Comparison of ENCODE assay signal across 10 cellular contexts in the genomic region with DNA sequence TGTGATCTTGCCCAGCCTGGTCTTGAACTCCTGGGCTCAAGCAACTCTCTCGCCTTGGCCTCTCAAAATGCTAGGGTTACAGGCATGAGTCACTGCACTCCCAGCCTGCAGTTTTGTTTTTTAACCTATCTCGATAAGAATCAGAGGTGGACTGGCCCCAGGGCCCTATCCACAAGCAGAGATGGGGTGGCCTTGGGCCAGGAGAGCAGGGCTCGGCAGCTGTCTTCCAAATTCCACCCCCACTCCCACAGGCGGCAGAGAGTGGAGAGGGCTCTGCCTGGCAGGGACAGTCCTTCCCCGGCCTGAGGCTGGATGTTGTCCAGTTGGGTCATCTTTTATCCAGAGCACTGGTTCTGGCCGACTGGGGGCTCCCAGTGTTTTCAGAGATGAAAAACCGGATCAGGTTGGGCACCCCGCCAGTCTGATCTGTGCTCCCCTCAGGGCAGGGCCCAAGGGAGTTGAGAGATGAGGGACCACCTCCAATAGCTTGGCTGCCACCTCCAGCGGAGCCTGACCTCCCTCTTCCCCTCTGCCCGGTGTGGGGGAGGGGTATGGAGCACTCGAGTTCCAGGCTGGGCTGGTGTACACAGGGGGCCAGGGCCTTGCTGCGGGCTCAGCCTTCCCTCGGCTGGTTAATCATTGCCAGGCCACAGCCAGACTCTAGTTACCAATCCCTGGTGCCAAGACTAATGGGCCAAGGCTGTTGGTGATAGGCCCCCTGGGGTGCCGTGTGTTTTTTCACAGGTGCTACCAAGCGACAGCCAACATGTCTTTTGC. TPM values are rescaled to one million over a fixed set of nuclear protein-coding genes. Genes with fewer than 3 reads are reported as not detected.
A peak's percentile ranks its signal among the peaks of the same experiment; 100 is the strongest.
DNase-seq lines count a peak whose midpoint lies in the region; ATAC-seq and TF ChIP-seq lines count a peak whose summit lies in the region.
"Had no signal": no experiment of that assay in that cellular context is flagged by ENCODE, and none has a peak within 500 bp of the region (broad histone marks: within the 10 kb centered on the region; RNA-seq: fewer than 3 reads in every experiment).

No MANE protein-coding gene starts in this region.

- no peaks in the 10 kb centered on the region for H3K36me3 ChIP-seq in RWPE2 (ENCODE audit: low read depth)
- H3K36me3 ChIP-seq in effector memory CD4-positive, alpha-beta T cell (ENCODE audit: control insufficient read depth, insufficient read depth, low read length) = peaks cover 13% of the 10 kb centered on the region

- no peaks in the 10 kb centered on the region for H3K4me1 ChIP-seq in RWPE2 (ENCODE audit: insufficient read depth, poor library complexity, severe bottlenecking)
- H3K4me1 ChIP-seq in effector memory CD4-positive, alpha-beta T cell (ENCODE audit: control insufficient read depth, insufficient read depth, low read length, poor library complexity, severe bottlenecking) = no peaks in the 10 kb centered on the region

- H3K9me3 ChIP-seq in RWPE2 (ENCODE audit: severe bottlenecking) = no peaks in the 10 kb centered on the region
- no peaks in the 10 kb centered on the region for H3K9me3 ChIP-seq in effector memory CD4-positive, alpha-beta T cell (ENCODE audit: control insufficient read depth, low read length)

- TF ChIP-seq POLR2A in lower leg skin (IDR thresholded peaks at IDR 0.05) = no peak

- H3K27ac ChIP-seq in RWPE2 (ENCODE audit: poor library complexity, severe bottlenecking) = no peak overlapping the region
- H3K27ac ChIP-seq in effector memory CD4-positive, alpha-beta T cell (ENCODE audit: insufficient read depth, low read length, poor library complexity, severe bottlenecking) = no peak overlapping the region
- H3K27ac ChIP-seq: KMS-11 had no signal

- intact Hi-C loops in head of caudate nucleus (cut with DNase I) = no loop called here
- intact Hi-C loops in lower leg skin (cut with DNase I; ENCODE audit: low total_unique reads) = no loop called here

- peak; percentile 35; the same call in 2 of the 3 replicates for ATAC-seq in RWPE2 (ENCODE audit: low read depth)

- DNase-seq in GM04504 (ENCODE audit: low read depth) (peak; percentile 18), RWPE2 (ENCODE audit: low spot score) (no peak), head of caudate nucleus (peak; percentile 36 to 89 (median 78)), pons (ENCODE audit: low spot score) (peak; percentile 90), lower leg skin (ENCODE audit: low spot score in 2 of 2) (no peak)
- DNase-seq in activated effector memory CD4-positive, alpha-beta T cell treated with Interleukin-2 at 50 U/mL for 16 hours = no peak
- DNase-seq in effector memory CD4-positive, alpha-beta T cell = no peak
- DNase-seq in effector CD8-positive, alpha-beta T cell (lab: John Stamatoyannopoulos, UW) = no peak
- DNase-seq: activated CD4-positive, alpha-beta T cell treated with anti-CD3 and anti-CD28 coated beads, Interleukin-2, amount 50 U/mL, for 1 hour had no signal

- H3K27me3 ChIP-seq in RWPE2 (ENCODE audit: insufficient read depth, poor library complexity, severe bottlenecking) = no peaks in the 10 kb centered on the region
- H3K27me3 ChIP-seq in effector memory CD4-positive, alpha-beta T cell (replicated peaks; ENCODE audit: control insufficient read depth, insufficient read depth, low read length, poor library complexity, severe bottlenecking) = no peaks in the 10 kb centered on the region

- H3K4me3 ChIP-seq in RWPE2 (ENCODE audit: severe bottlenecking) = no peak overlapping the region
- H3K4me3 ChIP-seq in effector memory CD4-positive, alpha-beta T cell (ENCODE audit: insufficient read depth, low read depth, low read length, poor library complexity, severe bottlenecking) = no peak overlapping the region
- no peak overlapping the region for H3K4me3 ChIP-seq in lower leg skin (ENCODE audit: low read depth, poor library complexity, severe bottlenecking)

- 64 to 66% methylated on average over 14 of the region's 15 CpGs for WGBS in lower leg skin, 2 donors

- TF ChIP-seq CTCF in RWPE2 (IDR thresholded peaks at IDR 0.05; ENCODE audit: poor library complexity, severe bottlenecking) (no peak), lower leg skin (IDR thresholded peaks at IDR 0.05) (no peak)

RNA-seq across cellular contexts. Expression of gene MYO15B, which starts 30.3 kb away (rescaled TPM):
- 100 to 1,000 TPM in 1 of 4 donors, 10 to 100 TPM in 3; 32.1 to 103 (median 38.9) TPM for total RNA-seq in lower leg skin

RNA-seq across cellular contexts. Expression of gene LLGL2, which starts 31.8 kb away (rescaled TPM):
- total RNA-seq in lower leg skin = 10 to 100 TPM; 57.3 to 96.0 (median 79.6) TPM

RNA-seq across cellular contexts. Expression of gene TSEN54, which starts 40.9 kb away (rescaled TPM):
- total RNA-seq in lower leg skin = 10 to 100 TPM; 42.7 to 70.8 (median 50.8) TPM

RNA-seq across cellular contexts. Expression of gene CASKIN2, which starts 41.9 kb away (rescaled TPM):
- 10 to 100 TPM; 11.7 to 23.2 (median 17.8) TPM for total RNA-seq in lower leg skin

Comparison
In these comparisons a context has a peak if more than half of its experiments do, and no peak if none do; other contexts are left out.
1. DNase-seq: peak in GM04504 (single experiment), head of caudate nucleus (42 of 42) and pons (single experiment); none in RWPE2 (single experiment), activated effector memory CD4-positive, alpha-beta T cell treated with Interleukin-2 at 50 U/mL for 16 hours (single experiment), effector memory CD4-positive, alpha-beta T cell (0 of 3), effector CD8-positive, alpha-beta T cell (single experiment) and lower leg skin (0 of 2).